Comparison of ENCODE assay signal across 5 cellular contexts in the genomic region with DNA sequence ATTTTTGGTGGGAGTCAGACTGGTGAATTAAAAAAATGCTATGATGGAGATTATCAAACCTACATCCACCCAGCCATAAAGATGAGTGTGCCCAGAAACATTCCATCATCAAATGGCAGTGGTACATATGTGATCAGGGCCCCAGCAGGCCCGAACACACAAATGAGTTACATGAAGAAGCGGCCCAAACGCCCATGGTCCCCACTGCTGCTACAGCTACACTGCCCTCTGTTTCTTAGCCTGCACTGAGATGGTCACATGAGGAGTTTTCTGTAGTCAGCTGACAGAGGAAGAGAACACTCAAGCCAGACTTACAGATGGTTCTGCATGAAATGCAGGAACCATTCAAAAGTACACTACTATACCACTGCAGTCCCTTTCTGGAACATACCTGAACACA.
"Had no signal": no experiment of that assay in that cellular context is flagged by ENCODE, and none has a peak within 500 bp of the region (broad histone marks: within the 10 kb centered on the region; RNA-seq: fewer than 3 reads in every experiment).

No MANE protein-coding gene starts in this region.

- H3K27ac ChIP-seq: HL-60 had no signal

- DNase-seq: KG1 had no signal

- H3K4me1 Mint-ChIP-seq: IgD-negative memory B cell had no signal

- ATAC-seq: HepG2 had no signal

- H3K27me3 Mint-ChIP-seq: IgD-negative memory B cell had no signal

- H3K36me3 Mint-ChIP-seq: IgD-negative memory B cell had no signal

- H3K4me3 Mint-ChIP-seq: IgD-negative memory B cell had no signal

- H3K27ac Mint-ChIP-seq: IgD-negative memory B cell had no signal

- FAIRE-seq: HepG2, HTR-8/SVneo had no signal
